11 cellular contexts compared by ENCODE assay signal in genomic region chr15:92074646-92075045, GRCh38.
DNase-seq lines count a peak whose midpoint lies in the region; ATAC-seq and TF ChIP-seq lines count a peak whose summit lies in the region.
"Had no signal": no experiment of that assay in that cellular context is flagged by ENCODE, and none has a peak within 500 bp of the region (broad histone marks: within the 10 kb centered on the region; RNA-seq: fewer than 3 reads in every experiment).

No MANE protein-coding gene starts in this region.

- H4K20me1 ChIP-seq in hepatocyte (ENCODE audit: insufficient read depth, poor library complexity, severe bottlenecking) = no peaks in the 10 kb centered on the region

- H3K27ac ChIP-seq in psoas muscle = no peak overlapping the region
- H3K27ac ChIP-seq in hepatocyte = no peak overlapping the region

- no peak overlapping the region for H3K4me2 ChIP-seq in hepatocyte

- no peaks in the 10 kb centered on the region for H3K9me2 ChIP-seq in hepatocyte (replicated peaks; ENCODE audit: insufficient read depth)

- no peak overlapping the region for H3K4me3 ChIP-seq in epithelial cell of proximal tubule (ENCODE audit: low read depth, low read length)
- H3K4me3 ChIP-seq in psoas muscle = no peak overlapping the region
- H3K4me3 ChIP-seq in hepatocyte = no peak overlapping the region
- H3K4me3 ChIP-seq: mucosa of descending colon, spleen had no signal

- H3K79me2 ChIP-seq in hepatocyte = no peaks in the 10 kb centered on the region

- H3K27me3 ChIP-seq in psoas muscle (ENCODE audit: insufficient read depth in 3 of 3, low read length in 2 of 3) (peaks cover 0 to 1% (median 0%) of the 10 kb centered on the region in 3 donors), hepatocyte (no peaks in the 10 kb centered on the region)
- H3K27me3 ChIP-seq: spleen had no signal

- H3K36me3 ChIP-seq in psoas muscle (ENCODE audit: insufficient read depth in 1 of 2, low read depth in 1 of 2) (no peaks in the 10 kb centered on the region), hepatocyte (replicated peaks; ENCODE audit: insufficient read depth, low read depth) (no peaks in the 10 kb centered on the region)
- H3K36me3 ChIP-seq: spleen had no signal

- H3K4me1 ChIP-seq in psoas muscle (peaks cover 3% of the 10 kb centered on the region), hepatocyte (ENCODE audit: insufficient read depth) (no peaks in the 10 kb centered on the region)

- 52 to 57% (median 53%) methylated on average over 5 of the region's 5 CpGs for WGBS in psoas muscle, 3 donors
- 68% methylated on average over 5 of the region's 5 CpGs for WGBS in hepatocyte (ENCODE audit: low lambda C conversion rate, missing lambda C conversion rate)

- H2AFZ ChIP-seq in hepatocyte = no peak overlapping the region

- ATAC-seq in psoas muscle (peak in 3 of 4 donors; percentile 24 to 43 (median 41)), GM18498 (IDR thresholded peaks at IDR 0.05; ENCODE audit: unreplicated experiment) (no peak)
- ATAC-seq: mucosa of descending colon had no signal

- H3K9me3 ChIP-seq in psoas muscle (no peaks in the 10 kb centered on the region), hepatocyte (ENCODE audit: low read depth) (no peaks in the 10 kb centered on the region)
- H3K9me3 ChIP-seq: mucosa of descending colon, spleen had no signal

- intact Hi-C loops in psoas muscle (cut with DNase I) = loop anchor here (5.0 kb wide), 3 partner anchors 127 to 367 kb away; partner anchors contain the start of gene SLCO3A1 (in 1 of the 2)

- TF ChIP-seq CTCF in epithelial cell of proximal tubule (conservative IDR thresholded peaks at IDR 0.05; ENCODE audit: low read depth, low read length) (peak; percentile 6), psoas muscle (IDR thresholded peaks at IDR 0.05) (no peak), hepatocyte (IDR thresholded peaks at IDR 0.05; ENCODE audit: poor library complexity) (no peak)

- DNase-seq in EL (peak; percentile 9), epithelial cell of proximal tubule (ENCODE audit: low read depth) (no peak), psoas muscle (peak; percentile 66 to 75), putamen (ENCODE audit: low spot score) (no peak), hepatocyte (ENCODE audit: low spot score) (no peak)
- DNase-seq: amygdala, GF-D8, spleen had no signal

TF ChIP-seq in PFSK-1, 5 proteins besides CTCF, POLR2A, EP300 and RAD21:
- peak; percentile 30 for TF ChIP-seq FOXP2 (optimal IDR thresholded peaks at IDR 0.05; ENCODE audit: borderline replicate concordance, extremely low read depth, extremely low read length, insufficient read depth)
- TF ChIP-seq POLR2AphosphoS5 (IDR thresholded peaks at IDR 0.05; ENCODE audit: low read depth, low read length) = no peak

Comparison
In these comparisons a context has a peak if more than half of its experiments do, and no peak if none do; other contexts are left out.
1. DNase-seq: peak in EL (single experiment) and psoas muscle (2 of 2); none in epithelial cell of proximal tubule (single experiment), putamen (single experiment) and hepatocyte (single experiment).